Comparison of ENCODE assay signal across 8 cellular contexts in genomic region chr1:164771568-164772350, GRCh38.
DNase-seq lines count a peak whose midpoint lies in the region; ATAC-seq and TF ChIP-seq lines count a peak whose summit lies in the region.

No MANE protein-coding gene starts in this region.

- H3K27ac Mint-ChIP-seq in progenitor cell of endocrine pancreas = peak overlapping the region; percentile 83

- peak; percentile 80 for DNase-seq in ELR (ENCODE audit: low read depth)
- peak; percentile 81 for DNase-seq in fibroblast of mammary gland (ENCODE audit: low read depth)
- no peak for DNase-seq in progenitor cell of endocrine pancreas (ENCODE audit: low spot score, unreplicated experiment)
- no peak for DNase-seq in NCI-H2029 (lab: John Stamatoyannopoulos, UW)

- no peak overlapping the region for H3K4me3 Mint-ChIP-seq in progenitor cell of endocrine pancreas (ENCODE audit: low read depth)

- no peaks in the 10 kb centered on the region for H3K9me3 Mint-ChIP-seq in progenitor cell of endocrine pancreas (ENCODE audit: low read depth)

- no peak for ATAC-seq in GM18498 (IDR thresholded peaks at IDR 0.05; ENCODE audit: unreplicated experiment)
- no peak for ATAC-seq in GM21786 (IDR thresholded peaks at IDR 0.05; ENCODE audit: unreplicated experiment)
- no peak for ATAC-seq in HG03460 (IDR thresholded peaks at IDR 0.05; ENCODE audit: unreplicated experiment)

- no peak overlapping the region for H3K4me3 ChIP-seq in fibroblast of mammary gland (ENCODE audit: control insufficient read depth, low read depth, low read length)

- H3K4me1 Mint-ChIP-seq in progenitor cell of endocrine pancreas (ENCODE audit: low read depth) = peaks cover 80% of the 10 kb centered on the region

- TF ChIP-seq CTCF in fibroblast of mammary gland (conservative IDR thresholded peaks at IDR 0.05; ENCODE audit: control insufficient read depth, insufficient read depth, low read depth, low read length) (no peak), progenitor cell of endocrine pancreas (IDR thresholded peaks at IDR 0.05; ENCODE audit: unreplicated experiment) (no peak)

- H3K36me3 Mint-ChIP-seq in progenitor cell of endocrine pancreas (ENCODE audit: insufficient read depth) = peaks cover 12% of the 10 kb centered on the region

- H3K27me3 Mint-ChIP-seq in progenitor cell of endocrine pancreas = no peaks in the 10 kb centered on the region

TF ChIP-seq in PFSK-1, 5 proteins besides CTCF, POLR2A, EP300 and RAD21:
- TF ChIP-seq REST (IDR thresholded peaks at IDR 0.05; ENCODE audit: insufficient read depth in 1 of 2, low read depth in 2 of 2, low read length in 2 of 2) (no peak), TAF1 (IDR thresholded peaks at IDR 0.05; ENCODE audit: borderline replicate concordance, insufficient read depth, low read length) (0 out of 2 replicates have a peak, but pooled peaks have one; percentile 34)

Comparison
In these comparisons a context has a peak if more than half of its experiments do, and no peak if none do; other contexts are left out.
1. DNase-seq: peak in ELR (single experiment) and fibroblast of mammary gland (single experiment); none in progenitor cell of endocrine pancreas (single experiment) and NCI-H2029 (single experiment).